Comparison of ENCODE assay signal across 32 cellular contexts in the genomic region with DNA sequence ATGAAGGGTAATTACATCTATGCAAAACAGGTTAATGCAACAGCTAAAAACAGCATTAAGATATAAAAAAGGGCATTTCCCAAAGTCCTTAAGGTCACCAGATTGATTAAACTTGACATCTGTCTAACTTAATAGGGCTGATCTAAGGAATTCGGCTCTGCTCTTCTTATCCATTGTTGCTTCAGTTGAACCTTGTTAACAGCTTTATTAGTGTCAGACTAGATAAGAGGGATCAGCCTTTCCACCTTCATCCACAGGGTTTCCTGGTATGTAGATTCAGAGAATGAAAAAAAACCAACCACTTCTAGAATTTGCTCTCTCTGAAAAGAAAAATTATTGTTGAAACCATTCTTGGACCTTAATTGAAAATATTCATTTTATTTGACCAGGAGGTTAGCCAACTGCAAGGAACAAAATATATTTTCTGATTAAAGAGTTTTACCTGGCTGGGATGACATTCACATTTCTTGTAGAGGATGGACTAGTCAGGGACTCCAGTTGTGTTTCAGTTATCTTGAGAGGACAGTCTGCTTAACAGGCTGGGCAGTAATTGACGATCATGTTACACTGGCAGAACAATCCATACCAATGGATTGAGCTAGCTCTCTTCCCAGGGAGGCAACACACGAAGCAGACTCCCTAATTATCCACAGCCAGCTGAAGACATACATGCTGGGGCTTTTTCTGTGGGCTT.
A peak's percentile ranks its signal among the peaks of the same experiment; 100 is the strongest.
DNase-seq lines count a peak whose midpoint lies in the region; ATAC-seq and TF ChIP-seq lines count a peak whose summit lies in the region.
"Had no signal": no experiment of that assay in that cellular context is flagged by ENCODE, and none has a peak within 500 bp of the region (broad histone marks: within the 10 kb centered on the region; RNA-seq: fewer than 3 reads in every experiment).

No MANE protein-coding gene starts in this region.

- H3K27ac ChIP-seq in endodermal cell (ENCODE audit: low read depth, low read length), result peak overlapping the region; percentile 55
- H3K27ac ChIP-seq: cardiac muscle cell, lower lobe of right lung had no signal

- H3K4me1 ChIP-seq in endodermal cell (ENCODE audit: control insufficient read depth, insufficient read depth, low read length), result peaks cover 19% of the 10 kb centered on the region
- H3K4me1 ChIP-seq: lower lobe of right lung had no signal

- no peaks in the 10 kb centered on the region for H3K9me3 Mint-ChIP-seq in endodermal cell
- H3K9me3 Mint-ChIP-seq: CD8-positive, alpha-beta memory T cell; H9; type B pancreatic cell had no signal

- ATAC-seq in GM21390 (IDR thresholded peaks at IDR 0.05; ENCODE audit: unreplicated experiment), result no peak
- ATAC-seq: HepG2, lower lobe of right lung, sciatic nerve had no signal

- H3K27ac Mint-ChIP-seq in endodermal cell, result peak overlapping the region; percentile 95
- H3K27ac Mint-ChIP-seq: activated naive CD4-positive, alpha-beta T cell treated with anti-CD3 and anti-CD28 coated beads, Interleukin-2, amount 50 U/mL, for 24 hours; CD8-positive, alpha-beta memory T cell; type B pancreatic cell had no signal

- H3K9ac ChIP-seq in endodermal cell (ENCODE audit: extremely low read depth, low read length, poor library complexity, severe bottlenecking), result peak overlapping the region; percentile 64

- 5 to 14% methylated on average over 3 of the region's 3 CpGs for WGBS in endodermal cell (ENCODE audit: insufficient coverage in 1 of 2, insufficient read length in 1 of 2), 2 experiments

- no peaks in the 10 kb centered on the region for H3K36me3 ChIP-seq in endodermal cell (ENCODE audit: control insufficient read depth, insufficient read depth, low read length)
- H3K36me3 ChIP-seq: cardiac muscle cell, lower lobe of right lung had no signal

- no peaks in the 10 kb centered on the region for H3K36me3 Mint-ChIP-seq in endodermal cell (ENCODE audit: low read depth)
- H3K36me3 Mint-ChIP-seq: activated naive CD4-positive, alpha-beta T cell treated with anti-CD3 and anti-CD28 coated beads, Interleukin-2, amount 50 U/mL, for 24 hours; CD8-positive, alpha-beta memory T cell; type B pancreatic cell had no signal

- DNase-seq in NCI-H1417 (lab: John Stamatoyannopoulos, UW) (peak in 2 of 3 experiments; percentile 25 to 55), NCI-H1417 treated with DMSO at 0.1 percent for 48 hours (lab: John Stamatoyannopoulos, UW) (no peak), NCI-H2227 (lab: John Stamatoyannopoulos, UW; ENCODE audit: unreplicated experiment) (peak; percentile 71), endodermal cell (peak; percentile 64), retina (peak; percentile 65), DMS 273 treated with DMSO at 0.1 percent for 48 hours (lab: John Stamatoyannopoulos, UW) (no peak)
- no peak for DNase-seq in stimulated activated naive CD4-positive, alpha-beta T cell (lab: John Stamatoyannopoulos, UW)
- DNase-seq: activated CD4-positive, alpha-beta T cell treated with anti-CD3 and anti-CD28 coated beads, Interleukin-2, amount 50 U/mL, for 4 hours; activated CD4-positive, CD25-positive, alpha-beta regulatory T cell; activated CD8-positive, alpha-beta memory T cell treated with anti-CD3 and anti-CD28 coated beads, Interleukin-2, amount 50 U/mL, for 4 hours; AML-193; anterior cingulate cortex; CD8-positive, alpha-beta memory T cell; cortex of kidney; DMS79; H9; Kasumi-1; kidney; lower lobe of right lung; NCI-H2081 treated with DMSO at 0.1 percent for 48 hours; NCI-H526 treated with DMSO at 0.1 percent for 48 hours; OCI-M1; Right ventricle myocardium superior; stimulated activated CD8-positive, alpha-beta memory T cell treated with anti-CD3 and anti-CD28 coated beads, Interleukin-4, amount 100 ng/mL, for 48 hours; SW 1271; T1000 had no signal

- no peaks in the 10 kb centered on the region for H3K27me3 ChIP-seq in endodermal cell (ENCODE audit: control insufficient read depth, insufficient read depth, low read length, poor library complexity, severe bottlenecking)

- TF ChIP-seq CTCF in endodermal cell (conservative IDR thresholded peaks at IDR 0.05), result no peak

- H3K4me1 Mint-ChIP-seq in endodermal cell, result peaks cover 62% of the 10 kb centered on the region

- no peaks in the 10 kb centered on the region for H3K27me3 Mint-ChIP-seq in endodermal cell (ENCODE audit: insufficient read depth)
- H3K27me3 Mint-ChIP-seq: activated naive CD4-positive, alpha-beta T cell treated with anti-CD3 and anti-CD28 coated beads, Interleukin-2, amount 50 U/mL, for 24 hours; type B pancreatic cell had no signal

- no peaks in the 10 kb centered on the region for H3K9me3 ChIP-seq in endodermal cell (ENCODE audit: control insufficient read depth, low read length)
- H3K9me3 ChIP-seq: lower lobe of right lung had no signal

- H3K4me3 Mint-ChIP-seq in endodermal cell, result peak overlapping the region; percentile 4
- H3K4me3 Mint-ChIP-seq: activated naive CD4-positive, alpha-beta T cell treated with anti-CD3 and anti-CD28 coated beads, Interleukin-2, amount 50 U/mL, for 24 hours; CD8-positive, alpha-beta memory T cell; H9; type B pancreatic cell had no signal

- H3K4me3 ChIP-seq in endodermal cell (ENCODE audit: low read length), result no peak overlapping the region
- H3K4me3 ChIP-seq: cardiac muscle cell, lower lobe of right lung had no signal

Comparison
In these comparisons a context has a peak if more than half of its experiments do, and no peak if none do; other contexts are left out.
1. DNase-seq: peak in NCI-H1417 (2 of 3), NCI-H2227 (single experiment), endodermal cell (single experiment) and retina (single experiment); none in NCI-H1417 treated with DMSO at 0.1 percent for 48 hours (single experiment), stimulated activated naive CD4-positive, alpha-beta T cell (0 of 6) and DMS 273 treated with DMSO at 0.1 percent for 48 hours (single experiment).